ENCODE assay signal across 32 cellular contexts in genomic region chr2:153818242-153818641, GRCh38. TPM values are rescaled to one million over a fixed set of nuclear protein-coding genes. Genes with fewer than 3 reads are reported as not detected.
A peak's percentile ranks its signal among the peaks of the same experiment; 100 is the strongest.
DNase-seq lines count a peak whose midpoint lies in the region; ATAC-seq, FAIRE-seq and TF ChIP-seq lines count a peak whose summit lies in the region.
"Had no signal": no experiment of that assay in that cellular context is flagged by ENCODE, and none has a peak within 500 bp of the region (broad histone marks: within the 10 kb centered on the region; RNA-seq: fewer than 3 reads in every experiment).

No MANE protein-coding gene starts in this region.

- no peak overlapping the region for H3K4me3 Mint-ChIP-seq in chondrocyte (ENCODE audit: unreplicated experiment)
- no peak overlapping the region for H3K4me3 Mint-ChIP-seq in T-helper 17 cell
- H3K4me3 Mint-ChIP-seq in activated naive CD8-positive, alpha-beta T cell treated with anti-CD3 and anti-CD28 coated beads, Interleukin-2, amount 50 U/mL, for 24 hours = no peak overlapping the region
- H3K4me3 Mint-ChIP-seq: CD14-positive monocyte; CD4-positive, alpha-beta memory T cell; CD4-positive, CD25-positive, alpha-beta regulatory T cell; CD8-positive, alpha-beta memory T cell had no signal

- H3K9me3 ChIP-seq in kidney (ENCODE audit: control insufficient read depth in 1 of 2, low read length in 2 of 2) (peaks cover 0 to 3% of the 10 kb centered on the region in 2 donors), osteoblast (ENCODE audit: low read depth, low read length) (peaks cover 6% of the 10 kb centered on the region), upper lobe of right lung (no peaks in the 10 kb centered on the region), T-helper 17 cell (ENCODE audit: control insufficient read depth, low read length, poor library complexity, severe bottlenecking) (no peaks in the 10 kb centered on the region)
- H3K9me3 ChIP-seq: BE2C had no signal

- H3K27me3 Mint-ChIP-seq in chondrocyte (ENCODE audit: low read depth) (no peaks in the 10 kb centered on the region), T-helper 17 cell (no peaks in the 10 kb centered on the region)
- H3K27me3 Mint-ChIP-seq in activated naive CD8-positive, alpha-beta T cell treated with anti-CD3 and anti-CD28 coated beads, Interleukin-2, amount 50 U/mL, for 24 hours = no peaks in the 10 kb centered on the region
- H3K27me3 Mint-ChIP-seq: CD4-positive, alpha-beta memory T cell; CD4-positive, CD25-positive, alpha-beta regulatory T cell; CD8-positive, alpha-beta memory T cell had no signal

- H4K20me1 ChIP-seq in osteoblast (ENCODE audit: insufficient read depth, low read length) = no peaks in the 10 kb centered on the region
- H4K20me1 ChIP-seq: BLaER1 had no signal

- H3K4me3 ChIP-seq in kidney (ENCODE audit: low read length in 2 of 2) (no peak overlapping the region), osteoblast (ENCODE audit: insufficient read depth, low read length) (no peak overlapping the region), upper lobe of right lung (no peak overlapping the region)
- H3K4me3 ChIP-seq: BLaER1, GM12878 had no signal

- no peak for FAIRE-seq in kidney (lab: Jason Lieb, UNC)
- FAIRE-seq: A204.1, GM12878, GM12892, GM18507 had no signal

- H3K27ac ChIP-seq in kidney (ENCODE audit: low read depth in 2 of 2, low read length in 2 of 2) (no peak overlapping the region), osteoblast (ENCODE audit: low read depth, low read length) (no peak overlapping the region), upper lobe of right lung (no peak overlapping the region)
- H3K27ac ChIP-seq: BLaER1 had no signal

- intact Hi-C loops in kidney (cut with DNase I) (no loop called here), upper lobe of right lung (cut with DNase I) (no loop called here)

- H2AFZ ChIP-seq in osteoblast (ENCODE audit: low read length) = no peak overlapping the region

- ATAC-seq in upper lobe of right lung (peak; percentile 28), T-helper 17 cell (no peak)
- ATAC-seq in activated naive CD8-positive, alpha-beta T cell treated with anti-CD3 and anti-CD28 coated beads, Interleukin-2, amount 50 U/mL, for 24 hours = no peak
- ATAC-seq: GM12878 had no signal

- no peak overlapping the region for H3K9ac ChIP-seq in kidney (ENCODE audit: low read length in 2 of 2)
- H3K9ac ChIP-seq: BLaER1 had no signal

- H3K4me1 ChIP-seq in kidney (ENCODE audit: control insufficient read depth in 1 of 2, insufficient read depth in 1 of 2, low read depth in 1 of 2, low read length in 2 of 2) (no peaks in the 10 kb centered on the region), osteoblast (ENCODE audit: insufficient read depth, low read length) (no peaks in the 10 kb centered on the region), upper lobe of right lung (no peaks in the 10 kb centered on the region)
- H3K4me1 ChIP-seq: BE2C had no signal

- H3K27me3 ChIP-seq in osteoblast (ENCODE audit: insufficient read depth, low read length) (no peaks in the 10 kb centered on the region), upper lobe of right lung (no peaks in the 10 kb centered on the region)
- H3K27me3 ChIP-seq: BE2C, BLaER1 had no signal

- peaks cover 10% of the 10 kb centered on the region for H3K9me3 Mint-ChIP-seq in chondrocyte (ENCODE audit: low read depth)
- H3K9me3 Mint-ChIP-seq in activated naive CD8-positive, alpha-beta T cell treated with anti-CD3 and anti-CD28 coated beads, Interleukin-2, amount 50 U/mL, for 24 hours = peaks cover 16% of the 10 kb centered on the region

- H3K4me1 Mint-ChIP-seq in chondrocyte (ENCODE audit: low read depth) (no peaks in the 10 kb centered on the region), T-helper 17 cell (no peaks in the 10 kb centered on the region)
- no peaks in the 10 kb centered on the region for H3K4me1 Mint-ChIP-seq in activated naive CD8-positive, alpha-beta T cell treated with anti-CD3 and anti-CD28 coated beads, Interleukin-2, amount 50 U/mL, for 24 hours
- H3K4me1 Mint-ChIP-seq: CD14-positive monocyte; CD4-positive, alpha-beta memory T cell; CD4-positive, CD25-positive, alpha-beta regulatory T cell; CD8-positive, alpha-beta memory T cell had no signal

- H3K36me3 Mint-ChIP-seq in chondrocyte (ENCODE audit: low read depth) (no peaks in the 10 kb centered on the region), T-helper 17 cell (ENCODE audit: low read depth) (no peaks in the 10 kb centered on the region)
- H3K36me3 Mint-ChIP-seq in activated naive CD8-positive, alpha-beta T cell treated with anti-CD3 and anti-CD28 coated beads, Interleukin-2, amount 50 U/mL, for 24 hours (ENCODE audit: low read depth) = no peaks in the 10 kb centered on the region
- H3K36me3 Mint-ChIP-seq: CD14-positive monocyte; CD4-positive, alpha-beta memory T cell; CD4-positive, CD25-positive, alpha-beta regulatory T cell; CD8-positive, alpha-beta memory T cell had no signal

- H3K27ac Mint-ChIP-seq in chondrocyte (ENCODE audit: unreplicated experiment) = no peak overlapping the region
- H3K27ac Mint-ChIP-seq in T-helper 17 cell = no peak overlapping the region
- no peak overlapping the region for H3K27ac Mint-ChIP-seq in activated naive CD8-positive, alpha-beta T cell treated with anti-CD3 and anti-CD28 coated beads, Interleukin-2, amount 50 U/mL, for 24 hours
- H3K27ac Mint-ChIP-seq: CD14-positive monocyte; CD4-positive, alpha-beta memory T cell; CD4-positive, CD25-positive, alpha-beta regulatory T cell; CD8-positive, alpha-beta memory T cell had no signal

- H3K4me2 ChIP-seq in osteoblast (ENCODE audit: insufficient read depth, low read length) = no peak overlapping the region
- H3K4me2 ChIP-seq: BLaER1 had no signal

- no peaks in the 10 kb centered on the region for H3K79me2 ChIP-seq in osteoblast (ENCODE audit: insufficient read depth, low read length)

- TF ChIP-seq CTCF in chondrocyte (IDR thresholded peaks at IDR 0.05) = no peak
- no peak for TF ChIP-seq CTCF in kidney (IDR thresholded peaks at IDR 0.05; ENCODE audit: borderline replicate concordance, extremely low read depth, insufficient read depth)
- TF ChIP-seq CTCF in osteoblast (IDR thresholded peaks at IDR 0.05; ENCODE audit: extremely low read depth, low read depth, low read length) = no peak
- no peak for TF ChIP-seq CTCF in upper lobe of right lung (IDR thresholded peaks at IDR 0.05)

- peak; percentile 56 for DNase-seq in chondrocyte (ENCODE audit: low spot score)
- peak; percentile 35 for DNase-seq in kidney
- DNase-seq in osteoblast (ENCODE audit: insufficient read length, low spot score, missing footprints) = peak; percentile 26
- peak; percentile 40 for DNase-seq in upper lobe of right lung
- DNase-seq in T-helper 17 cell = no peak
- no peak for DNase-seq in NCI-H128 (lab: John Stamatoyannopoulos, UW; ENCODE audit: unreplicated experiment)
- no peak for DNase-seq in activated CD4-positive, alpha-beta T cell treated with anti-CD3 and anti-CD28 coated beads, Interleukin-2, amount 50 U/mL, for 4 hours
- no peak for DNase-seq in activated naive CD8-positive, alpha-beta T cell treated with anti-CD3 and anti-CD28 coated beads, Interleukin-2, amount 50 U/mL, for 24 hours
- DNase-seq: 8988T; ACHN; BE2C; C1 segment of cervical spinal cord; CD4-positive, alpha-beta memory T cell; CD4-positive, CD25-positive, alpha-beta regulatory T cell; CD8-positive, alpha-beta memory T cell; COR-L47; DMS 273 treated with DMSO at 0.1 percent for 48 hours; DMS153; DMS53; DMS79; DND-41; EL; GDM1 had no signal

- H3K36me3 ChIP-seq in kidney (ENCODE audit: control insufficient read depth in 1 of 2, insufficient read depth in 2 of 2, low read length in 2 of 2) = no peaks in the 10 kb centered on the region
- no peaks in the 10 kb centered on the region for H3K36me3 ChIP-seq in osteoblast (ENCODE audit: insufficient read depth, low read length)
- no peaks in the 10 kb centered on the region for H3K36me3 ChIP-seq in upper lobe of right lung
- H3K36me3 ChIP-seq: BE2C, BLaER1 had no signal

RNA-seq across cellular contexts. Expression of gene GALNT13, which starts 53.5 kb away (rescaled TPM):
- total RNA-seq in chondrocyte = 0.46 TPM in 1 of 3 replicates, not detected in the others
- total RNA-seq in kidney = 0.57 TPM
- polyA plus RNA-seq in kidney (ENCODE audit: insufficient read depth, low read depth, low replicate concordance) = not detected
- under 0.01 and 0.36 TPM in 2 replicates for total RNA-seq in osteoblast
- total RNA-seq in upper lobe of right lung = 5.8 TPM
- total RNA-seq in T-helper 17 cell = not detected
- total RNA-seq: A673; CD4-positive, CD25-positive, alpha-beta regulatory T cell; CD8-positive, alpha-beta memory T cell; Daoy; GM12878 had no signal
- polyA plus RNA-seq: AG04450; CD14-positive monocyte; CD4-positive, alpha-beta memory T cell; CD8-positive, alpha-beta memory T cell had no signal

Comparison
In these comparisons a context has a peak if more than half of its experiments do, and no peak if none do; other contexts are left out.
1. DNase-seq: peak in chondrocyte (single experiment), kidney (single experiment), osteoblast (single experiment) and upper lobe of right lung (single experiment); none in T-helper 17 cell (0 of 3), NCI-H128 (single experiment), activated CD4-positive, alpha-beta T cell treated with anti-CD3 and anti-CD28 coated beads, Interleukin-2, amount 50 U/mL, for 4 hours (0 of 2) and activated naive CD8-positive, alpha-beta T cell treated with anti-CD3 and anti-CD28 coated beads, Interleukin-2, amount 50 U/mL, for 24 hours (single experiment).